ENCODE assay signal across 23 cellular contexts in genomic region chr12:3673960-3674708, GRCh38.
"Had no signal": no experiment of that assay in that cellular context is flagged by ENCODE, and none has a peak within 500 bp of the region (broad histone marks: within the 10 kb centered on the region; RNA-seq: fewer than 3 reads in every experiment).

No MANE protein-coding gene starts in this region.

- H3K4me1 Mint-ChIP-seq: activated B cell treated with CpG ODN at 0.5 μM for 24 hours, mesothelial cell of epicardium, nephron, T-cell had no signal

- DNase-seq: activated B cell treated with CpG ODN at 0.5 μM for 24 hours; activated CD4-positive, alpha-beta T cell treated with anti-CD3 and anti-CD28 coated beads for 4 hours; activated CD8-positive, alpha-beta memory T cell treated with anti-CD3 and anti-CD28 coated beads, Interleukin-2, amount 50 U/mL, for 48 hours; activated CD8-positive, alpha-beta T cell treated with anti-CD3 and anti-CD28 coated beads, Interleukin-2, amount 10 ng/mL, durations not matched to agents 7 days and 5 days; activated gamma-delta T cell; activated T-cell treated with anti-CD3 and anti-CD28 coated beads, Interleukin-2, amount 50 U/mL, for 72 hours; amniotic stem cell; endodermal cell; foreskin fibroblast; stimulated activated CD4-positive, alpha-beta T cell treated with anti-CD3 and anti-CD28 coated beads, Interleukin-12 subunit alpha, Interleukin-12 subunit beta, amount 100 ng/mL, for 4 hours; stimulated activated CD4-positive, alpha-beta T cell treated with anti-CD3 and anti-CD28 coated beads, Interleukin-1b, Interleukin-23, amount 100 ng/mL, for 48 hours; stimulated activated CD8-positive, alpha-beta memory T cell treated with anti-CD3 and anti-CD28 coated beads, Interleukin-4, amount 100 ng/mL, for 48 hours; stimulated activated naive CD4-positive, alpha-beta T cell treated with Interleukin-2 at 50 U/mL for 16 hours; T-cell; T-helper 9 cell; thyroid gland had no signal

- H3K27me3 Mint-ChIP-seq: activated B cell treated with CpG ODN at 0.5 μM for 24 hours, T-cell had no signal

- H3K4me3 Mint-ChIP-seq: activated B cell treated with CpG ODN at 0.5 μM for 24 hours; activated CD8-positive, alpha-beta T cell treated with anti-CD3 and anti-CD28 coated beads, Interleukin-2, amount 10 ng/mL, durations not matched to agents 7 days and 5 days; activated T-cell treated with anti-CD3 and anti-CD28 coated beads, Interleukin-2, amount 50 U/mL, for 72 hours; endodermal cell; mesothelial cell of epicardium; nephron; T-cell had no signal

- H3K27ac ChIP-seq: epithelial cell of prostate, hepatocyte, thyroid gland had no signal

- H3K9me3 Mint-ChIP-seq: activated B cell treated with CpG ODN at 0.5 μM for 24 hours; activated naive CD4-positive, alpha-beta T cell treated with anti-CD3 and anti-CD28 coated beads, Interleukin-2, amount 50 U/mL, for 72 hours; activated T-cell treated with anti-CD3 and anti-CD28 coated beads, Interleukin-2, amount 50 U/mL, for 72 hours; endodermal cell; mesothelial cell of epicardium; nephron; T-cell had no signal

- ATAC-seq: activated CD8-positive, alpha-beta T cell treated with anti-CD3 and anti-CD28 coated beads, Interleukin-2, amount 10 ng/mL, durations not matched to agents 7 days and 5 days; activated naive CD4-positive, alpha-beta T cell treated with anti-CD3 and anti-CD28 coated beads, Interleukin-2, amount 50 U/mL, for 72 hours; activated T-cell treated with anti-CD3 and anti-CD28 coated beads, Interleukin-2, amount 50 U/mL, for 72 hours; T-cell had no signal

- H3K4me1 ChIP-seq: thyroid gland had no signal

- H3K27me3 ChIP-seq: hepatocyte, thyroid gland had no signal

- H3K27ac Mint-ChIP-seq: activated B cell treated with CpG ODN at 0.5 μM for 24 hours; activated CD8-positive, alpha-beta T cell treated with anti-CD3 and anti-CD28 coated beads, Interleukin-2, amount 10 ng/mL, durations not matched to agents 7 days and 5 days; activated T-cell treated with anti-CD3 and anti-CD28 coated beads, Interleukin-2, amount 50 U/mL, for 72 hours; endodermal cell; mesothelial cell of epicardium; nephron; progenitor cell of endocrine pancreas; T-cell had no signal

- H3K36me3 Mint-ChIP-seq: mesothelial cell of epicardium had no signal

- H3K36me3 ChIP-seq: thyroid gland had no signal

- H3K9me3 ChIP-seq: thyroid gland had no signal

- H3K4me3 ChIP-seq: hepatocyte, lung, thyroid gland had no signal
